9 cellular contexts compared by ENCODE assay signal in the genomic region with DNA sequence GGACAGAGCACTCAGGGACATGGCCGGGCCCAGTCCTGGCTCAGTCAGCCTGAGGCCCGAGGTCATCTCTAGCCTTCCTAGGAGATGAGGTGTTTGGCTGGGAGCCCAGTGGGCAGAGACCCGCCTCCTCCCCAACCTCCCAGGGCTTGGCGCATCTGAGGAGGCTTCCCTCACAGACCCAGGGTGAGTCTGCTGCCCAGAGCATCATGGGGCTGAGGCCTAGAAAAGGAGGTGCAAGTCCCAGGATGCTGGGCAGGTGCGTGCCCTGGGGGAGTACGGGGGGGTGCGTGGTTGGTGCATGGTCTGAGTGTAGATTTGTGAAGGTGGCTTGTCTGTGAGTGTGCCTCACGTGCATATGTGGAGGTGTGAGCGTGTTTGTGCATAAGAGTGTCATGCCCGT. TPM values are rescaled to one million over a fixed set of nuclear protein-coding genes. Genes with fewer than 3 reads are reported as not detected.
DNase-seq lines count a peak whose midpoint lies in the region; ATAC-seq, FAIRE-seq and TF ChIP-seq lines count a peak whose summit lies in the region.
"Had no signal": no experiment of that assay in that cellular context is flagged by ENCODE, and none has a peak within 500 bp of the region (broad histone marks: within the 10 kb centered on the region; RNA-seq: fewer than 3 reads in every experiment).

No MANE protein-coding gene starts in this region.

- TF ChIP-seq POLR2A in HepG2 (IDR thresholded peaks at IDR 0.05; ENCODE audit: insufficient read depth in 1 of 2, low read depth in 2 of 2, low read length in 2 of 2) (no peak), right lobe of liver (IDR thresholded peaks at IDR 0.05) (no peak)

- H3K9me3 ChIP-seq in HepG2 (ENCODE audit: low read length) (peaks cover 6% of the 10 kb centered on the region; the same call in 1 of the 2 replicates), right lobe of liver (no peaks in the 10 kb centered on the region)
- no peaks in the 10 kb centered on the region for H3K9me3 ChIP-seq in CD4-positive, alpha-beta memory T cell (ENCODE audit: control insufficient read depth in 1 of 2, low read length in 2 of 2)

- peak; percentile 67 for FAIRE-seq in HepG2 (lab: Jason Lieb, UNC)

- in situ Hi-C loops in HepG2 (cut with HindIII; ENCODE audit: extremely low pct_ligation_motif_present, low pct_unique_long_range_greater_than_20kb), result no loop called here

- H3K36me3 Mint-ChIP-seq in CD4-positive, alpha-beta memory T cell, result no peaks in the 10 kb centered on the region

- CTCF ChIA-PET in HepG2 (lab: Yijun Ruan, JAX; ENCODE audit: low intra/inter-chr PET ratio, low total read pairs), result no interaction called here
- CTCF ChIA-PET in CD4-positive, alpha-beta memory T cell (lab: Charles Lee; ENCODE audit: partially characterized antibody), result no interaction called here

- H2AFZ ChIP-seq in HepG2 (ENCODE audit: low read length), result no peak overlapping the region

- H3K9me3 Mint-ChIP-seq in CD4-positive, alpha-beta memory T cell, result peaks cover 0 to 4% (median 0%) of the 10 kb centered on the region in 8 donors

- peaks cover 3 to 15% (median 5%) of the 10 kb centered on the region in 4 donors for H3K4me1 Mint-ChIP-seq in CD4-positive, alpha-beta memory T cell

- TF ChIP-seq EP300 in HepG2 (IDR thresholded peaks at IDR 0.05; ENCODE audit: low read depth in 2 of 2, low read length in 2 of 2) (no peak), HepG2 (CRISPR knock-in tag; IDR thresholded peaks at IDR 0.05; ENCODE audit: borderline replicate concordance) (no peak)

- no peak overlapping the region for H3K9ac ChIP-seq in HepG2 (ENCODE audit: insufficient read depth, low read depth, low read length)

- no peaks in the 10 kb centered on the region for H4K20me1 ChIP-seq in HepG2 (ENCODE audit: insufficient read depth, low read length)

- H3K27me3 ChIP-seq in HepG2 (ENCODE audit: control insufficient read depth in 1 of 2, insufficient read depth in 2 of 2, low read length in 2 of 2) (peaks cover 0 to 17% of the 10 kb centered on the region in 2 experiments; a peak in 3 of 5 replicates), right lobe of liver (peaks cover 0 to 11% of the 10 kb centered on the region in 2 donors)
- no peaks in the 10 kb centered on the region for H3K27me3 ChIP-seq in CD4-positive, alpha-beta memory T cell (ENCODE audit: insufficient read depth, low read length)

- peaks cover 13 to 19% of the 10 kb centered on the region in 2 donors for H3K27me3 Mint-ChIP-seq in CD4-positive, alpha-beta memory T cell

- H3K79me2 ChIP-seq in HepG2 (ENCODE audit: insufficient read depth, low read length), result no peaks in the 10 kb centered on the region

- H3K4me1 ChIP-seq in HepG2 (ENCODE audit: insufficient read depth, low read length) (peaks cover 50% of the 10 kb centered on the region), right lobe of liver (no peaks in the 10 kb centered on the region)
- H3K4me1 ChIP-seq in CD4-positive, alpha-beta memory T cell (ENCODE audit: insufficient read depth, low read length), result peaks cover 13% of the 10 kb centered on the region

- intact Hi-C loops in HepG2 (cut with micrococcal nuclease; ENCODE audit: unreplicated experiment), result no loop called here
- intact Hi-C loops in right lobe of liver (cut with DNase I), result no loop called here
- intact Hi-C loops in CD4-positive, alpha-beta memory T cell (cut with micrococcal nuclease), result no loop called here

- H3K4me2 ChIP-seq in HepG2 (ENCODE audit: low read depth, low read length), result peak overlapping the region; percentile 41

- POLR2A ChIA-PET in HepG2 (lab: Yijun Ruan, JAX), result interaction anchor here (1.8 kb wide), 1 partner anchor 16 kb away, joined by 5 read pairs; the partner anchor contains the start of genes NPLOC4 and TSPAN10
- POLR2A ChIA-PET in CD4-positive, alpha-beta memory T cell (lab: Charles Lee; ENCODE audit: partially characterized antibody), result no interaction called here

- H3K36me3 ChIP-seq in HepG2 (replicated peaks in 1 of 2; ENCODE audit: control insufficient read depth in 1 of 2, insufficient read depth in 2 of 2, low read length in 2 of 2) (no peaks in the 10 kb centered on the region), right lobe of liver (no peaks in the 10 kb centered on the region)
- no peaks in the 10 kb centered on the region for H3K36me3 ChIP-seq in CD4-positive, alpha-beta memory T cell (ENCODE audit: insufficient read depth, low read length)

- DNase-seq in HepG2 (ENCODE audit: low spot score) (peak; percentile 59), right lobe of liver (no peak), SHP77 treated with DMSO at 0.1 percent for 48 hours (lab: John Stamatoyannopoulos, UW) (peak; percentile 22), fibroblast of peridontal ligament (ENCODE audit: extremely low read depth) (peak; percentile 83)
- DNase-seq in CD4-positive, alpha-beta memory T cell, result no peak
- DNase-seq: NCI-H748 treated with DMSO at 0.1 percent for 48 hours had no signal

- WGBS in HepG2 (ENCODE audit: low lambda C conversion rate), result 38% methylated on average over 10 of the region's 10 CpGs
- no CpG with 5 or more reads among the region's 10 CpGs for WGBS in right lobe of liver (ENCODE audit: insufficient coverage, low coverage, low lambda C conversion rate, missing lambda C conversion rate)

- H3K4me3 Mint-ChIP-seq in CD4-positive, alpha-beta memory T cell, result no peak overlapping the region

- ATAC-seq in HepG2 (peak; percentile 59), right lobe of liver (no peak), HG02938 (IDR thresholded peaks at IDR 0.05; ENCODE audit: unreplicated experiment) (no peak), HG03378 (IDR thresholded peaks at IDR 0.05; ENCODE audit: unreplicated experiment) (no peak)
- no peak for ATAC-seq in activated CD4-positive, CD25-positive, alpha-beta regulatory T cell treated with anti-CD3 and anti-CD28 coated beads, Interleukin-2, amount 50 U/mL, for 24 hours

- TF ChIP-seq CTCF in HepG2 (CRISPR knock-in tag; IDR thresholded peaks at IDR 0.05) (no peak), right lobe of liver (IDR thresholded peaks at IDR 0.05) (no peak)

- peak overlapping the region in 3 of 7 donors; percentile 29 to 79 (median 64) for H3K27ac Mint-ChIP-seq in CD4-positive, alpha-beta memory T cell

- no TSS peak for BruUV-seq in HepG2 (replicated peaks; lab: Mats Ljungman, UMichigan)

- peak overlapping the region in 1 of 3 experiments; percentile 27; a peak in 1 of 6 replicates for H3K4me3 ChIP-seq in HepG2 (replicated peaks in 1 of 3; ENCODE audit: insufficient read depth in 1 of 3, low read depth in 2 of 3, low read length in 3 of 3)
- H3K4me3 ChIP-seq in right lobe of liver, result no peak overlapping the region
- no peak overlapping the region for H3K4me3 ChIP-seq in CD4-positive, alpha-beta memory T cell (ENCODE audit: low read length in 2 of 2)

- TF ChIP-seq RAD21 in HepG2 (CRISPR knock-in tag; IDR thresholded peaks at IDR 0.05), result no peak

- H3K27ac ChIP-seq in HepG2 (ENCODE audit: extremely low read length, insufficient read depth, low read length) (no peak overlapping the region), right lobe of liver (no peak overlapping the region)
- no peak overlapping the region for H3K27ac ChIP-seq in CD4-positive, alpha-beta memory T cell (ENCODE audit: low read depth, low read length)

RNA-seq across cellular contexts. Expression of gene PDE6G, which starts 4.7 kb away (rescaled TPM):
- total RNA-seq in HepG2 (2016; rRNA removed; fragmentation: Illumina TruSeq; extraction: Trizol) (1.0 and 1.4 TPM in 2 replicates), right lobe of liver (under 1 TPM in 4 of 6 experiments, not detected in 2; 0.40 to 0.93 (median 0.68) TPM)
- total RNA-seq in HepG2 (2016; cell fraction: cytosol; rRNA removed; fragmentation: Illumina TruSeq; extraction: Trizol; ENCODE audit: low read depth), result 0.44 and 1.4 TPM in 2 replicates
- 0.83 and 1.7 TPM in 2 replicates for total RNA-seq in HepG2 (2016; cell fraction: insoluble cytoplasmic fraction; rRNA removed; fragmentation: Illumina TruSeq; extraction: Trizol)
- total RNA-seq in HepG2 (2016; cell fraction: membrane; rRNA removed; fragmentation: Illumina TruSeq; extraction: Trizol), result 1.2 and 1.4 TPM in 2 replicates
- 1.0 TPM in 1 of 2 replicates, not detected in the other for total RNA-seq in HepG2 (2016; cell fraction: nucleus; rRNA removed; fragmentation: Illumina TruSeq; extraction: Trizol)
- polyA plus RNA-seq in HepG2 (2011; rRNA removed), result 4.9 and 6.7 TPM in 2 replicates
- polyA plus RNA-seq in HepG2 (2011; cell fraction: cytosol; rRNA removed), result 4.9 and 5.2 TPM in 2 replicates
- 1.3 and 2.0 TPM in 2 replicates for polyA plus RNA-seq in HepG2 (2011; cell fraction: nucleus; rRNA removed)
- polyA plus RNA-seq in HepG2 (2012), result 1.8 and 3.1 TPM in 2 replicates
- 1.1 and 1.3 TPM in 2 replicates for polyA plus RNA-seq in HepG2 (2016; cell fraction: cytosol; fragmentation: Illumina TruSeq; extraction: Trizol; ENCODE audit: low read depth)
- polyA plus RNA-seq in HepG2 (2016; cell fraction: insoluble cytoplasmic fraction; fragmentation: Illumina TruSeq; extraction: Trizol; ENCODE audit: low read depth), result 1.9 and 2.0 TPM in 2 replicates
- polyA plus RNA-seq in HepG2 (2016; cell fraction: membrane; fragmentation: Illumina TruSeq; extraction: Trizol; ENCODE audit: low read depth), result 1.1 TPM in 2 replicates
- polyA plus RNA-seq in HepG2 (2016; cell fraction: nucleus; fragmentation: Illumina TruSeq; extraction: Trizol; ENCODE audit: insufficient read depth, low read depth), result 0.57 and 1.6 TPM in 2 replicates
- 0.56 and 4.7 TPM in 2 replicates for polyA minus RNA-seq in HepG2 (2011; rRNA and poly(A)+ RNA removed; ENCODE audit: low replicate concordance)
- 0.79 TPM in 1 of 2 replicates, not detected in the other for polyA minus RNA-seq in HepG2 (2011; cell fraction: cytosol; rRNA and poly(A)+ RNA removed)
- polyA minus RNA-seq in HepG2 (2011; cell fraction: nucleus; rRNA and poly(A)+ RNA removed), result 0.26 TPM in 1 of 2 replicates, not detected in the other
- 1 to 10 TPM in 1 of 2 experiments, under 1 TPM in 1; 0.87 to 1.3 TPM for total RNA-seq in CD4-positive, alpha-beta memory T cell
- polyA plus RNA-seq in CD4-positive, alpha-beta memory T cell, result 1 to 10 TPM in 1 of 2 donors, under 1 TPM in 1; 0.83 to 1.2 TPM

RNA-seq across cellular contexts. Expression of gene TSPAN10, which starts 14.7 kb away (rescaled TPM):
- total RNA-seq in HepG2 (2016; rRNA removed; fragmentation: Illumina TruSeq; extraction: Trizol) (0.27 and 0.75 TPM in 2 replicates), right lobe of liver (1 to 10 TPM in 1 of 6 experiments, under 1 TPM in 5; 0.18 to 1.2 (median 0.62) TPM)
- total RNA-seq in HepG2 (2016; cell fraction: cytosol; rRNA removed; fragmentation: Illumina TruSeq; extraction: Trizol; ENCODE audit: low read depth), result not detected in 2 replicates
- 0.22 and 0.71 TPM in 2 replicates for total RNA-seq in HepG2 (2016; cell fraction: insoluble cytoplasmic fraction; rRNA removed; fragmentation: Illumina TruSeq; extraction: Trizol)
- 0.21 and 0.25 TPM in 2 replicates for total RNA-seq in HepG2 (2016; cell fraction: membrane; rRNA removed; fragmentation: Illumina TruSeq; extraction: Trizol)
- 0.53 and 0.78 TPM in 2 replicates for total RNA-seq in HepG2 (2016; cell fraction: nucleus; rRNA removed; fragmentation: Illumina TruSeq; extraction: Trizol)
- 0.54 and 0.67 TPM in 2 replicates for polyA plus RNA-seq in HepG2 (2011; rRNA removed)
- polyA plus RNA-seq in HepG2 (2011; cell fraction: cytosol; rRNA removed), result 0.23 and 0.59 TPM in 2 replicates
- 1.3 and 1.4 TPM in 2 replicates for polyA plus RNA-seq in HepG2 (2011; cell fraction: nucleus; rRNA removed)
- polyA plus RNA-seq in HepG2 (2012), result 0.69 and 0.90 TPM in 2 replicates
- 0.12 and 0.31 TPM in 2 replicates for polyA plus RNA-seq in HepG2 (2016; cell fraction: cytosol; fragmentation: Illumina TruSeq; extraction: Trizol; ENCODE audit: low read depth)
- polyA plus RNA-seq in HepG2 (2016; cell fraction: insoluble cytoplasmic fraction; fragmentation: Illumina TruSeq; extraction: Trizol; ENCODE audit: low read depth), result 0.32 and 0.46 TPM in 2 replicates
- 0.22 and 0.23 TPM in 2 replicates for polyA plus RNA-seq in HepG2 (2016; cell fraction: membrane; fragmentation: Illumina TruSeq; extraction: Trizol; ENCODE audit: low read depth)
- 0.91 and 1.2 TPM in 2 replicates for polyA plus RNA-seq in HepG2 (2016; cell fraction: nucleus; fragmentation: Illumina TruSeq; extraction: Trizol; ENCODE audit: insufficient read depth, low read depth)
- 2.7 and 2.8 TPM in 2 replicates for polyA minus RNA-seq in HepG2 (2011; rRNA and poly(A)+ RNA removed; ENCODE audit: low replicate concordance)
- 0.49 and 0.62 TPM in 2 replicates for polyA minus RNA-seq in HepG2 (2011; cell fraction: cytosol; rRNA and poly(A)+ RNA removed)
- 0.87 and 1.5 TPM in 2 replicates for polyA minus RNA-seq in HepG2 (2011; cell fraction: nucleus; rRNA and poly(A)+ RNA removed)
- total RNA-seq in CD4-positive, alpha-beta memory T cell, result 1 to 10 TPM; 1.1 to 1.2 TPM
- polyA plus RNA-seq in CD4-positive, alpha-beta memory T cell, result under 1 TPM; 0.10 to 0.24 TPM

RNA-seq across cellular contexts. Expression of gene OXLD1, which starts 14.7 kb away (rescaled TPM):
- 34.9 and 37.5 TPM in 2 replicates for total RNA-seq in HepG2 (2016; rRNA removed; fragmentation: Illumina TruSeq; extraction: Trizol)
- total RNA-seq in HepG2 (2016; cell fraction: cytosol; rRNA removed; fragmentation: Illumina TruSeq; extraction: Trizol; ENCODE audit: low read depth), result 18.3 and 27.5 TPM in 2 replicates
- total RNA-seq in HepG2 (2016; cell fraction: insoluble cytoplasmic fraction; rRNA removed; fragmentation: Illumina TruSeq; extraction: Trizol), result 34.8 and 36.8 TPM in 2 replicates
- total RNA-seq in HepG2 (2016; cell fraction: membrane; rRNA removed; fragmentation: Illumina TruSeq; extraction: Trizol), result 37.8 and 42.1 TPM in 2 replicates
- 25.0 and 26.4 TPM in 2 replicates for total RNA-seq in HepG2 (2016; cell fraction: nucleus; rRNA removed; fragmentation: Illumina TruSeq; extraction: Trizol)
- polyA plus RNA-seq in HepG2 (2011; rRNA removed), result 27.1 and 40.3 TPM in 2 replicates
- 26.2 and 44.6 TPM in 2 replicates for polyA plus RNA-seq in HepG2 (2011; cell fraction: cytosol; rRNA removed)
- polyA plus RNA-seq in HepG2 (2011; cell fraction: nucleus; rRNA removed), result 114 and 127 TPM in 2 replicates
- polyA plus RNA-seq in HepG2 (2012), result 19.0 and 25.6 TPM in 2 replicates
- polyA plus RNA-seq in HepG2 (2016; cell fraction: cytosol; fragmentation: Illumina TruSeq; extraction: Trizol; ENCODE audit: low read depth), result 14.5 and 20.0 TPM in 2 replicates
- polyA plus RNA-seq in HepG2 (2016; cell fraction: insoluble cytoplasmic fraction; fragmentation: Illumina TruSeq; extraction: Trizol; ENCODE audit: low read depth), result 24.5 and 26.4 TPM in 2 replicates
- 21.9 and 27.2 TPM in 2 replicates for polyA plus RNA-seq in HepG2 (2016; cell fraction: membrane; fragmentation: Illumina TruSeq; extraction: Trizol; ENCODE audit: low read depth)
- 40.3 and 44.2 TPM in 2 replicates for polyA plus RNA-seq in HepG2 (2016; cell fraction: nucleus; fragmentation: Illumina TruSeq; extraction: Trizol; ENCODE audit: insufficient read depth, low read depth)
- polyA minus RNA-seq in HepG2 (2011; rRNA and poly(A)+ RNA removed; ENCODE audit: low replicate concordance), result 10.9 and 18.2 TPM in 2 replicates
- polyA minus RNA-seq in HepG2 (2011; cell fraction: cytosol; rRNA and poly(A)+ RNA removed), result 5.9 and 9.5 TPM in 2 replicates
- polyA minus RNA-seq in HepG2 (2011; cell fraction: nucleus; rRNA and poly(A)+ RNA removed), result 11.2 and 15.5 TPM in 2 replicates
- 10 to 100 TPM in 5 of 6 experiments, 1 to 10 TPM in 1; 8.3 to 24.3 (median 14.6) TPM for total RNA-seq in right lobe of liver
- 10 to 100 TPM; 52.5 to 60.8 TPM for total RNA-seq in CD4-positive, alpha-beta memory T cell
- polyA plus RNA-seq in CD4-positive, alpha-beta memory T cell, result 10 to 100 TPM; 68.8 to 83.2 TPM

RNA-seq across cellular contexts. Expression of gene NPLOC4, which starts 14.8 kb away (rescaled TPM):
- total RNA-seq in HepG2 (2016; rRNA removed; fragmentation: Illumina TruSeq; extraction: Trizol) (57.0 and 64.7 TPM in 2 replicates), right lobe of liver (10 to 100 TPM; 46.5 to 63.2 (median 55.8) TPM)
- total RNA-seq in HepG2 (2016; cell fraction: cytosol; rRNA removed; fragmentation: Illumina TruSeq; extraction: Trizol; ENCODE audit: low read depth), result 21.7 and 30.6 TPM in 2 replicates
- total RNA-seq in HepG2 (2016; cell fraction: insoluble cytoplasmic fraction; rRNA removed; fragmentation: Illumina TruSeq; extraction: Trizol), result 49.8 and 63.0 TPM in 2 replicates
- 66.9 and 73.6 TPM in 2 replicates for total RNA-seq in HepG2 (2016; cell fraction: membrane; rRNA removed; fragmentation: Illumina TruSeq; extraction: Trizol)
- 43.4 and 46.0 TPM in 2 replicates for total RNA-seq in HepG2 (2016; cell fraction: nucleus; rRNA removed; fragmentation: Illumina TruSeq; extraction: Trizol)
- polyA plus RNA-seq in HepG2 (2011; rRNA removed), result 95.3 and 97.0 TPM in 2 replicates
- polyA plus RNA-seq in HepG2 (2011; cell fraction: cytosol; rRNA removed), result 69.9 and 79.4 TPM in 2 replicates
- 144 and 145 TPM in 2 replicates for polyA plus RNA-seq in HepG2 (2011; cell fraction: nucleus; rRNA removed)
- 35.2 and 49.4 TPM in 2 replicates for polyA plus RNA-seq in HepG2 (2012)
- 14.0 and 18.8 TPM in 2 replicates for polyA plus RNA-seq in HepG2 (2016; cell fraction: cytosol; fragmentation: Illumina TruSeq; extraction: Trizol; ENCODE audit: low read depth)
- polyA plus RNA-seq in HepG2 (2016; cell fraction: insoluble cytoplasmic fraction; fragmentation: Illumina TruSeq; extraction: Trizol; ENCODE audit: low read depth), result 48.3 and 63.0 TPM in 2 replicates
- polyA plus RNA-seq in HepG2 (2016; cell fraction: membrane; fragmentation: Illumina TruSeq; extraction: Trizol; ENCODE audit: low read depth), result 38.6 and 39.0 TPM in 2 replicates
- 78.2 and 87.8 TPM in 2 replicates for polyA plus RNA-seq in HepG2 (2016; cell fraction: nucleus; fragmentation: Illumina TruSeq; extraction: Trizol; ENCODE audit: insufficient read depth, low read depth)
- polyA minus RNA-seq in HepG2 (2011; rRNA and poly(A)+ RNA removed; ENCODE audit: low replicate concordance), result 142 and 211 TPM in 2 replicates
- polyA minus RNA-seq in HepG2 (2011; cell fraction: cytosol; rRNA and poly(A)+ RNA removed), result 69.4 and 73.4 TPM in 2 replicates
- 51.9 and 56.3 TPM in 2 replicates for polyA minus RNA-seq in HepG2 (2011; cell fraction: nucleus; rRNA and poly(A)+ RNA removed)
- 100 to 1,000 TPM in 1 of 2 experiments, 10 to 100 TPM in 1; 91.0 to 105 TPM for total RNA-seq in CD4-positive, alpha-beta memory T cell
- 10 to 100 TPM; 61.1 to 70.6 TPM for polyA plus RNA-seq in CD4-positive, alpha-beta memory T cell

RNA-seq across cellular contexts. Expression of gene CCDC137, which starts 14.8 kb away (rescaled TPM):
- 34.4 and 39.1 TPM in 2 replicates for total RNA-seq in HepG2 (2016; rRNA removed; fragmentation: Illumina TruSeq; extraction: Trizol)
- total RNA-seq in HepG2 (2016; cell fraction: cytosol; rRNA removed; fragmentation: Illumina TruSeq; extraction: Trizol; ENCODE audit: low read depth), result 10.7 and 10.8 TPM in 2 replicates
- total RNA-seq in HepG2 (2016; cell fraction: insoluble cytoplasmic fraction; rRNA removed; fragmentation: Illumina TruSeq; extraction: Trizol), result 31.3 and 40.3 TPM in 2 replicates
- total RNA-seq in HepG2 (2016; cell fraction: membrane; rRNA removed; fragmentation: Illumina TruSeq; extraction: Trizol), result 16.9 and 19.0 TPM in 2 replicates
- 20.9 and 21.8 TPM in 2 replicates for total RNA-seq in HepG2 (2016; cell fraction: nucleus; rRNA removed; fragmentation: Illumina TruSeq; extraction: Trizol)
- polyA plus RNA-seq in HepG2 (2011; rRNA removed), result 14.6 and 14.7 TPM in 2 replicates
- polyA plus RNA-seq in HepG2 (2011; cell fraction: cytosol; rRNA removed), result 10.9 and 12.3 TPM in 2 replicates
- 18.8 and 20.1 TPM in 2 replicates for polyA plus RNA-seq in HepG2 (2011; cell fraction: nucleus; rRNA removed)
- polyA plus RNA-seq in HepG2 (2012), result 15.7 and 20.6 TPM in 2 replicates
- 6.0 and 6.1 TPM in 2 replicates for polyA plus RNA-seq in HepG2 (2016; cell fraction: cytosol; fragmentation: Illumina TruSeq; extraction: Trizol; ENCODE audit: low read depth)
- polyA plus RNA-seq in HepG2 (2016; cell fraction: insoluble cytoplasmic fraction; fragmentation: Illumina TruSeq; extraction: Trizol; ENCODE audit: low read depth), result 43.6 and 43.8 TPM in 2 replicates
- polyA plus RNA-seq in HepG2 (2016; cell fraction: membrane; fragmentation: Illumina TruSeq; extraction: Trizol; ENCODE audit: low read depth), result 11.4 and 11.7 TPM in 2 replicates
- 75.0 and 87.7 TPM in 2 replicates for polyA plus RNA-seq in HepG2 (2016; cell fraction: nucleus; fragmentation: Illumina TruSeq; extraction: Trizol; ENCODE audit: insufficient read depth, low read depth)
- polyA minus RNA-seq in HepG2 (2011; rRNA and poly(A)+ RNA removed; ENCODE audit: low replicate concordance), result 4.1 and 5.1 TPM in 2 replicates
- 5.1 and 5.5 TPM in 2 replicates for polyA minus RNA-seq in HepG2 (2011; cell fraction: cytosol; rRNA and poly(A)+ RNA removed)
- 7.0 and 8.8 TPM in 2 replicates for polyA minus RNA-seq in HepG2 (2011; cell fraction: nucleus; rRNA and poly(A)+ RNA removed)
- 10 to 100 TPM in 1 of 6 experiments, 1 to 10 TPM in 5; 5.5 to 35.0 (median 6.5) TPM for total RNA-seq in right lobe of liver
- total RNA-seq in CD4-positive, alpha-beta memory T cell, result 10 to 100 TPM; 28.0 to 29.3 TPM
- 10 to 100 TPM in 1 of 2 donors, 1 to 10 TPM in 1; 5.3 to 17.0 TPM for polyA plus RNA-seq in CD4-positive, alpha-beta memory T cell

Comparison
In these comparisons a context has a peak if more than half of its experiments do, and no peak if none do; other contexts are left out.
1. DNase-seq: peak in HepG2 (single experiment), SHP77 treated with DMSO at 0.1 percent for 48 hours (single experiment) and fibroblast of peridontal ligament (single experiment); none in right lobe of liver (0 of 3) and CD4-positive, alpha-beta memory T cell (0 of 5).